16 cellular contexts compared by ENCODE assay signal in genomic region chr5:32598997-32599549, GRCh38. TPM values are rescaled to one million over a fixed set of nuclear protein-coding genes. Genes with fewer than 3 reads are reported as not detected.
DNase-seq lines count a peak whose midpoint lies in the region; ATAC-seq and TF ChIP-seq lines count a peak whose summit lies in the region.
"Had no signal": no experiment of that assay in that cellular context is flagged by ENCODE, and none has a peak within 500 bp of the region (broad histone marks: within the 10 kb centered on the region; RNA-seq: fewer than 3 reads in every experiment).

No MANE protein-coding gene starts in this region.

- in situ Hi-C loops in transverse colon (cut with MboI; ENCODE audit: low pct_ligation_motif_present in 1 of 4, low pct_unique_long_range_greater_than_20kb in 1 of 4, low sequenced_read_pairs in 3 of 4) = loop anchor here in 2 of 4 donors (5.0 to 25.0 kb wide), 2 partner anchors 112 to 362 kb away; no protein-coding TSS in a partner anchor

- 60 to 68% methylated on average over 3 of the region's 3 CpGs for WGBS in transverse colon (ENCODE audit: low coverage in 1 of 2), 2 donors

- no peak for TF ChIP-seq CTCF in transverse colon (IDR thresholded peaks at IDR 0.05)

- TF ChIP-seq EP300 in transverse colon (IDR thresholded peaks at IDR 0.05; ENCODE audit: low read depth) = no peak

- intact Hi-C loops in transverse colon (cut with DNase I; ENCODE audit: low total_unique reads) = no loop called here

- H3K4me3 Mint-ChIP-seq in activated naive CD4-positive, alpha-beta T cell treated with anti-CD3 and anti-CD28 coated beads, Interleukin-2, amount 50 U/mL, for 24 hours = no peak overlapping the region
- H3K4me3 Mint-ChIP-seq in activated naive CD8-positive, alpha-beta T cell = no peak overlapping the region
- no peak overlapping the region for H3K4me3 Mint-ChIP-seq in immature natural killer cell
- H3K4me3 Mint-ChIP-seq: neural progenitor cell had no signal

- H3K36me3 ChIP-seq in transverse colon = peaks cover 0 to 28% (median 12%) of the 10 kb centered on the region in 4 donors

- no peak for ATAC-seq in HG03342 (IDR thresholded peaks at IDR 0.05; ENCODE audit: unreplicated experiment)
- ATAC-seq in HG03442 (IDR thresholded peaks at IDR 0.05; ENCODE audit: unreplicated experiment) = no peak

- peaks cover 77% of the 10 kb centered on the region for H3K4me1 Mint-ChIP-seq in activated naive CD4-positive, alpha-beta T cell treated with anti-CD3 and anti-CD28 coated beads, Interleukin-2, amount 50 U/mL, for 24 hours
- peaks cover 68% of the 10 kb centered on the region for H3K4me1 Mint-ChIP-seq in activated naive CD8-positive, alpha-beta T cell (ENCODE audit: low read depth)
- peaks cover 53 to 85% of the 10 kb centered on the region in 2 donors for H3K4me1 Mint-ChIP-seq in immature natural killer cell
- H3K4me1 Mint-ChIP-seq: neural progenitor cell had no signal

- H3K27me3 ChIP-seq in transverse colon = no peaks in the 10 kb centered on the region
- H3K27me3 ChIP-seq: neural progenitor cell had no signal

- no peak for DNase-seq in activated naive CD4-positive, alpha-beta T cell treated with Interleukin-2 at 50 U/mL for 16 hours
- no peak for DNase-seq in immature natural killer cell
- no peak for DNase-seq in transverse colon
- DNase-seq in DMS153 (lab: John Stamatoyannopoulos, UW) = no peak
- DNase-seq: activated CD4-positive, CD25-positive, alpha-beta regulatory T cell treated with anti-CD3 and anti-CD28 coated beads, Interleukin-2, amount 50 U/mL, for 72 hours; central memory CD4-positive, alpha-beta T cell; effector CD8-positive, alpha-beta T cell; KG1; NCI-H2081 treated with DMSO at 0.1 percent for 48 hours; NCI-H524 treated with DMSO at 0.1 percent for 48 hours; retina had no signal

- peaks cover 6 to 71% (median 14%) of the 10 kb centered on the region in 4 donors for H3K4me1 ChIP-seq in transverse colon
- H3K4me1 ChIP-seq: neural progenitor cell had no signal

- H3K9me3 ChIP-seq in transverse colon = no peaks in the 10 kb centered on the region

- no peaks in the 10 kb centered on the region for H3K27me3 Mint-ChIP-seq in activated naive CD4-positive, alpha-beta T cell treated with anti-CD3 and anti-CD28 coated beads, Interleukin-2, amount 50 U/mL, for 24 hours
- no peaks in the 10 kb centered on the region for H3K27me3 Mint-ChIP-seq in activated naive CD8-positive, alpha-beta T cell
- peaks cover 0 to 2% (median under 1%) of the 10 kb centered on the region in 3 donors for H3K27me3 Mint-ChIP-seq in immature natural killer cell (ENCODE audit: low read depth in 3 of 3)

- no peak overlapping the region for H3K4me3 ChIP-seq in transverse colon
- H3K4me3 ChIP-seq: neural progenitor cell had no signal

- H3K9me3 Mint-ChIP-seq in activated naive CD4-positive, alpha-beta T cell treated with anti-CD3 and anti-CD28 coated beads, Interleukin-2, amount 50 U/mL, for 24 hours = no peaks in the 10 kb centered on the region
- no peaks in the 10 kb centered on the region for H3K9me3 Mint-ChIP-seq in activated naive CD8-positive, alpha-beta T cell (ENCODE audit: low read depth)
- H3K9me3 Mint-ChIP-seq in immature natural killer cell = no peaks in the 10 kb centered on the region
- H3K9me3 Mint-ChIP-seq: neural progenitor cell had no signal

- H3K27ac ChIP-seq in transverse colon = peak overlapping the region; percentile 10 to 50 (median 20)
- H3K27ac ChIP-seq: neural progenitor cell had no signal

- H3K36me3 Mint-ChIP-seq in activated naive CD4-positive, alpha-beta T cell treated with anti-CD3 and anti-CD28 coated beads, Interleukin-2, amount 50 U/mL, for 24 hours = peaks cover 21% of the 10 kb centered on the region
- peaks cover 10% of the 10 kb centered on the region for H3K36me3 Mint-ChIP-seq in activated naive CD8-positive, alpha-beta T cell
- H3K36me3 Mint-ChIP-seq in immature natural killer cell = peaks cover 9 to 49% (median 31%) of the 10 kb centered on the region in 3 donors

- H3K27ac Mint-ChIP-seq in activated naive CD4-positive, alpha-beta T cell treated with anti-CD3 and anti-CD28 coated beads, Interleukin-2, amount 50 U/mL, for 24 hours = peak overlapping the region; percentile 60
- H3K27ac Mint-ChIP-seq in activated naive CD8-positive, alpha-beta T cell = peak overlapping the region; percentile 54
- H3K27ac Mint-ChIP-seq in immature natural killer cell = peak overlapping the region in 4 of 6 donors; percentile 1 to 73 (median 19)
- H3K27ac Mint-ChIP-seq: neural progenitor cell had no signal

- no peak for TF ChIP-seq POLR2A in transverse colon (IDR thresholded peaks at IDR 0.05)

RNA-seq across cellular contexts. Expression of gene SUB1, which starts 13.7 kb away (rescaled TPM):
- polyA plus RNA-seq in immature natural killer cell = 100 to 1,000 TPM; 471 to 654 (median 487) TPM
- 100 to 1,000 TPM in 1 of 4 donors, 10 to 100 TPM in 3; 30.3 to 126 (median 78.8) TPM for total RNA-seq in transverse colon
